1 cellular context compared by ENCODE assay signal in genomic region chr22:24188705-24189248, GRCh38.
TF ChIP-seq lines count a peak whose summit lies in the region.

No MANE protein-coding gene starts in this region.

TF ChIP-seq in IMR-90, 13 proteins besides CTCF, POLR2A, EP300 and RAD21 (continued from another document):
- TF ChIP-seq USF2 (IDR thresholded peaks at IDR 0.05; ENCODE audit: low read depth, low read length) (no peak), ELK1 (IDR thresholded peaks at IDR 0.05; ENCODE audit: borderline replicate concordance, low read depth, low read length) (no peak), MAZ (IDR thresholded peaks at IDR 0.05; ENCODE audit: borderline replicate concordance, low read depth, low read length) (no peak), RFX5 (IDR thresholded peaks at IDR 0.05; ENCODE audit: low read depth, low read length) (no peak), MAFK (IDR thresholded peaks at IDR 0.05; ENCODE audit: low read depth, low read length) (no peak), CEBPB (IDR thresholded peaks at IDR 0.05; ENCODE audit: low read depth, low read length) (no peak), MXI1 (IDR thresholded peaks at IDR 0.05; ENCODE audit: borderline replicate concordance, low read depth, low read length) (no peak), NFE2L2 (IDR thresholded peaks at IDR 0.05; ENCODE audit: low read depth, low read length) (no peak), BHLHE40 (IDR thresholded peaks at IDR 0.05; ENCODE audit: low read depth, low read length) (no peak)
